1 cellular context compared by ENCODE assay signal in genomic region chr12:52050116-52050770, GRCh38.
TF ChIP-seq lines count a peak whose summit lies in the region.

No MANE protein-coding gene starts in this region.

TF ChIP-seq in HepG2, 621 proteins besides CTCF, POLR2A, EP300 and RAD21 (continued from another document and continues in another):
- TF ChIP-seq MIER3 (CRISPR knock-in tag; IDR thresholded peaks at IDR 0.05; ENCODE audit: borderline replicate concordance) (no peak), UBTF (CRISPR knock-in tag; IDR thresholded peaks at IDR 0.05) (no peak), TRAFD1 (CRISPR knock-in tag; IDR thresholded peaks at IDR 0.05; ENCODE audit: borderline replicate concordance) (no peak), ZNF496 (CRISPR knock-in tag; IDR thresholded peaks at IDR 0.05; ENCODE audit: insufficient replicate concordance) (no peak), ELF3 (CRISPR knock-in tag; IDR thresholded peaks at IDR 0.05) (no peak), ZNF800 (CRISPR knock-in tag; IDR thresholded peaks at IDR 0.05) (peak; percentile 62; the same call in 1 of the 2 replicates), MED1 (CRISPR knock-in tag; IDR thresholded peaks at IDR 0.05) (no peak), ARNT2 (CRISPR knock-in tag; IDR thresholded peaks at IDR 0.05; ENCODE audit: low read depth) (no peak), ZNF547 (CRISPR knock-in tag; IDR thresholded peaks at IDR 0.05) (0 out of 2 replicates have a peak, but pooled peaks have one; percentile 39), RFXAP (CRISPR knock-in tag; IDR thresholded peaks at IDR 0.05; ENCODE audit: borderline replicate concordance) (0 out of 2 replicates have a peak, but pooled peaks have one; percentile 53), THRA (CRISPR knock-in tag; IDR thresholded peaks at IDR 0.05; ENCODE audit: borderline replicate concordance) (no peak), ZNF3 (CRISPR knock-in tag; IDR thresholded peaks at IDR 0.05) (no peak), NR2F6 (IDR thresholded peaks at IDR 0.05) (no peak), NR2F6 (CRISPR knock-in tag; IDR thresholded peaks at IDR 0.05) (no peak), MAFK (conservative IDR thresholded peaks at IDR 0.05 in 1 of 2, IDR thresholded peaks at IDR 0.05 in 1 of 2; ENCODE audit: low read length in 2 of 2) (no peak), FOXP4 (CRISPR knock-in tag; IDR thresholded peaks at IDR 0.05) (no peak), ZNF781 (CRISPR knock-in tag; IDR thresholded peaks at IDR 0.05; ENCODE audit: borderline replicate concordance, not compliant biosample characterization) (no peak), ZNF256 (CRISPR knock-in tag; conservative IDR thresholded peaks at IDR 0.05) (no peak), NR2C2 (CRISPR knock-in tag; IDR thresholded peaks at IDR 0.05; ENCODE audit: borderline replicate concordance) (no peak), ZNF160 (CRISPR knock-in tag; IDR thresholded peaks at IDR 0.05) (0 out of 2 replicates have a peak, but pooled peaks have one; percentile 25), SKIL (CRISPR knock-in tag; IDR thresholded peaks at IDR 0.05; ENCODE audit: borderline replicate concordance) (no peak), ZNF430 (CRISPR knock-in tag; IDR thresholded peaks at IDR 0.05) (no peak; the same call in 1 of the 2 replicates), ZMYM3 (CRISPR knock-in tag; IDR thresholded peaks at IDR 0.05) (no peak), ZNF646 (CRISPR knock-in tag; IDR thresholded peaks at IDR 0.05) (no peak), ZNF350 (CRISPR knock-in tag; IDR thresholded peaks at IDR 0.05; ENCODE audit: borderline replicate concordance, low read depth) (0 out of 2 replicates have a peak, but pooled peaks have one; percentile 19), RFX1 (IDR thresholded peaks at IDR 0.05) (no peak), ZNF235 (CRISPR knock-in tag; IDR thresholded peaks at IDR 0.05; ENCODE audit: borderline replicate concordance) (0 out of 2 replicates have a peak, but pooled peaks have one; percentile 20), MIXL1 (CRISPR knock-in tag; IDR thresholded peaks at IDR 0.05) (no peak), ZNF790 (CRISPR knock-in tag; IDR thresholded peaks at IDR 0.05; ENCODE audit: borderline replicate concordance) (0 out of 2 replicates have a peak, but pooled peaks have one; percentile 38), ZNF83 (CRISPR knock-in tag; IDR thresholded peaks at IDR 0.05; ENCODE audit: borderline replicate concordance) (no peak), REST (IDR thresholded peaks at IDR 0.05; ENCODE audit: borderline replicate concordance in 1 of 2, low read depth in 1 of 2, low read length in 2 of 2) (no peak), ZBTB37 (CRISPR knock-in tag; IDR thresholded peaks at IDR 0.05) (no peak)
